In genomic region chr2:182186132-182186735, GRCh38 we compare ENCODE assay signal across 8 cellular contexts.
DNase-seq lines count a peak whose midpoint lies in the region; ATAC-seq and TF ChIP-seq lines count a peak whose summit lies in the region.

No MANE protein-coding gene starts in this region.

- no peaks in the 10 kb centered on the region for H3K9me3 Mint-ChIP-seq in activated CD4-positive, alpha-beta T cell treated with anti-CD3 and anti-CD28 coated beads, Interleukin-2, amount 10 ng/mL, durations not matched to agents 24 days and 14 days

- DNase-seq in A673 (ENCODE audit: low spot score): peak; percentile 80
- DNase-seq in NCI-H748 treated with DMSO at 0.1 percent for 48 hours (lab: John Stamatoyannopoulos, UW): peak; percentile 72
- DNase-seq in choroid plexus epithelial cell (ENCODE audit: low read depth): peak; percentile 59
- DNase-seq in lung microvascular endothelial cell (ENCODE audit: low read depth in 2 of 2): peak; percentile 37 to 53
- no peak for DNase-seq in nucleus accumbens (lab: John Stamatoyannopoulos, UW)
- DNase-seq in activated CD4-positive, alpha-beta T cell treated with anti-CD3 and anti-CD28 coated beads, Interleukin-2, amount 10 ng/mL, durations not matched to agents 24 days and 14 days: no peak

- POLR2A ChIA-PET in A673 (lab: Charles Lee; ENCODE audit: low non-redundant PET): no interaction called here

- peaks cover 11% of the 10 kb centered on the region for H3K9me3 ChIP-seq in A673 (ENCODE audit: low read depth, low read length, poor library complexity, severe bottlenecking)

- H3K27ac ChIP-seq in A673 (ENCODE audit: low read depth, low read length, poor library complexity, severe bottlenecking): peak overlapping the region; percentile 40

- no peak overlapping the region for H3K27ac Mint-ChIP-seq in activated CD4-positive, alpha-beta T cell treated with anti-CD3 and anti-CD28 coated beads, Interleukin-2, amount 10 ng/mL, durations not matched to agents 24 days and 14 days

- H3K36me3 ChIP-seq in A673 (ENCODE audit: insufficient read depth, low read length, poor library complexity, severe bottlenecking): no peaks in the 10 kb centered on the region

- no TSS peak for BruUV-seq in A673 (replicated peaks; lab: Mats Ljungman, UMichigan)

- peaks cover 23% of the 10 kb centered on the region for H3K4me1 ChIP-seq in A673 (ENCODE audit: insufficient read depth, low read length, poor library complexity, severe bottlenecking)

- H3K4me3 Mint-ChIP-seq in activated CD4-positive, alpha-beta T cell treated with anti-CD3 and anti-CD28 coated beads, Interleukin-2, amount 10 ng/mL, durations not matched to agents 24 days and 14 days: no peak overlapping the region

- TF ChIP-seq CTCF in A673 (conservative IDR thresholded peaks at IDR 0.05; ENCODE audit: low read depth, low read length): peak; percentile 84
- peak; percentile 59 for TF ChIP-seq CTCF in choroid plexus epithelial cell (conservative IDR thresholded peaks at IDR 0.05; ENCODE audit: low read depth, low read length)

- intact Hi-C loops in A673 (cut with micrococcal nuclease; ENCODE audit: unreplicated experiment): loop anchor here (1.0 to 10.0 kb wide), 6 partner anchors 116 to 796 kb away; no protein-coding TSS in a partner anchor
- intact Hi-C loops in activated CD4-positive, alpha-beta T cell treated with anti-CD3 and anti-CD28 coated beads, Interleukin-2, amount 10 ng/mL, durations not matched to agents 24 days and 14 days (cut with micrococcal nuclease): loop anchor here (1.0 to 5.0 kb wide), 2 partner anchors 464 to 796 kb away; no protein-coding TSS in a partner anchor

- no peak overlapping the region for H3K4me3 ChIP-seq in A673 (ENCODE audit: low read depth, low read length, poor library complexity, severe bottlenecking)
- H3K4me3 ChIP-seq in choroid plexus epithelial cell (ENCODE audit: low read depth, low read length): no peak overlapping the region

- H3K27me3 Mint-ChIP-seq in activated CD4-positive, alpha-beta T cell treated with anti-CD3 and anti-CD28 coated beads, Interleukin-2, amount 10 ng/mL, durations not matched to agents 24 days and 14 days: peaks cover 16% of the 10 kb centered on the region

- CTCF ChIA-PET in A673 (lab: Charles Lee): interaction anchor here (0.6 to 2.4 kb wide), 3 partner anchors 391 to 462 kb away, joined by 3 to 25 read pairs (median 3); no protein-coding TSS in a partner anchor

- H3K36me3 Mint-ChIP-seq in activated CD4-positive, alpha-beta T cell treated with anti-CD3 and anti-CD28 coated beads, Interleukin-2, amount 10 ng/mL, durations not matched to agents 24 days and 14 days (ENCODE audit: low read depth): no peaks in the 10 kb centered on the region

- no peaks in the 10 kb centered on the region for H3K4me1 Mint-ChIP-seq in activated CD4-positive, alpha-beta T cell treated with anti-CD3 and anti-CD28 coated beads, Interleukin-2, amount 10 ng/mL, durations not matched to agents 24 days and 14 days

- H3K27me3 ChIP-seq in A673 (replicated peaks; ENCODE audit: insufficient read depth, low read depth, low read length, poor library complexity): no peaks in the 10 kb centered on the region

- ATAC-seq in GM18502 (IDR thresholded peaks at IDR 0.05; ENCODE audit: poor library complexity, unreplicated experiment): peak; percentile 78
- ATAC-seq in HG03432 (IDR thresholded peaks at IDR 0.05; ENCODE audit: unreplicated experiment): peak; percentile 78

Comparison
In these comparisons a context has a peak if more than half of its experiments do, and no peak if none do; other contexts are left out.
1. DNase-seq: peak in A673 (single experiment), NCI-H748 treated with DMSO at 0.1 percent for 48 hours (single experiment), choroid plexus epithelial cell (single experiment) and lung microvascular endothelial cell (2 of 2); none in nucleus accumbens (0 of 56) and activated CD4-positive, alpha-beta T cell treated with anti-CD3 and anti-CD28 coated beads, Interleukin-2, amount 10 ng/mL, durations not matched to agents 24 days and 14 days (single experiment).